ENCODE assay signal across 8 cellular contexts in genomic region chr19:48510421-48511268, GRCh38. TPM values are rescaled to one million over a fixed set of nuclear protein-coding genes. Genes with fewer than 3 reads are reported as not detected.
A peak's percentile ranks its signal among the peaks of the same experiment; 100 is the strongest.
DNase-seq lines count a peak whose midpoint lies in the region; ATAC-seq and TF ChIP-seq lines count a peak whose summit lies in the region.

No MANE protein-coding gene starts in this region.

- H3K9me3 ChIP-seq in HUES64 (ENCODE audit: insufficient read depth, low read depth, low read length): no peaks in the 10 kb centered on the region
- H3K9me3 ChIP-seq in psoas muscle: no peaks in the 10 kb centered on the region

- peaks cover 14% of the 10 kb centered on the region for H3K4me1 Mint-ChIP-seq in activated naive CD8-positive, alpha-beta T cell treated with anti-CD3 and anti-CD28 coated beads, Interleukin-2, amount 50 U/mL, for 24 hours

- no peak overlapping the region for H3K9ac ChIP-seq in HUES64 (ENCODE audit: low read depth, low read length)

- no peaks in the 10 kb centered on the region for H3K36me3 Mint-ChIP-seq in activated naive CD8-positive, alpha-beta T cell treated with anti-CD3 and anti-CD28 coated beads, Interleukin-2, amount 50 U/mL, for 24 hours (ENCODE audit: low read depth)

- peak overlapping the region; percentile 14 for H3K27ac Mint-ChIP-seq in activated naive CD8-positive, alpha-beta T cell treated with anti-CD3 and anti-CD28 coated beads, Interleukin-2, amount 50 U/mL, for 24 hours

- no peaks in the 10 kb centered on the region for H3K9me3 Mint-ChIP-seq in activated naive CD8-positive, alpha-beta T cell treated with anti-CD3 and anti-CD28 coated beads, Interleukin-2, amount 50 U/mL, for 24 hours

- H3K4me1 ChIP-seq in HUES64 (ENCODE audit: insufficient read depth, low read length) (no peaks in the 10 kb centered on the region; the same call in 1 of the 2 replicates), psoas muscle (no peaks in the 10 kb centered on the region)

- intact Hi-C loops in left cardiac atrium (cut with DNase I) (no loop called here), psoas muscle (cut with DNase I) (loop anchor here in 1 of 2 donors (5.0 kb wide), 2 partner anchors 57 to 72 kb away; no protein-coding TSS in a partner anchor)

- H3K27me3 Mint-ChIP-seq in activated naive CD8-positive, alpha-beta T cell treated with anti-CD3 and anti-CD28 coated beads, Interleukin-2, amount 50 U/mL, for 24 hours: no peaks in the 10 kb centered on the region

- peaks cover 18% of the 10 kb centered on the region for H3K27me3 ChIP-seq in HUES64 (ENCODE audit: insufficient read depth, low read length)
- H3K27me3 ChIP-seq in psoas muscle (ENCODE audit: insufficient read depth in 3 of 3, low read length in 2 of 3): peaks cover 0 to 28% (median 4%) of the 10 kb centered on the region in 3 donors

- peak overlapping the region; percentile 79 for H3K4me3 Mint-ChIP-seq in activated naive CD8-positive, alpha-beta T cell treated with anti-CD3 and anti-CD28 coated beads, Interleukin-2, amount 50 U/mL, for 24 hours

- H3K27ac ChIP-seq in HUES64 (ENCODE audit: low read depth, low read length) (no peak overlapping the region), psoas muscle (no peak overlapping the region)

- no peaks in the 10 kb centered on the region for H3K36me3 ChIP-seq in HUES64 (ENCODE audit: insufficient read depth, low read length)
- no peaks in the 10 kb centered on the region for H3K36me3 ChIP-seq in psoas muscle (ENCODE audit: insufficient read depth in 1 of 2, low read depth in 1 of 2)

- no peak for TF ChIP-seq CTCF in psoas muscle (IDR thresholded peaks at IDR 0.05)

- DNase-seq in C1 segment of cervical spinal cord (lab: John Stamatoyannopoulos, UW): peak in 13 of 14 donors; percentile 13 to 85 (median 69)
- DNase-seq in SW 1271 (lab: John Stamatoyannopoulos, UW): peak; percentile 8 to 45
- peak; percentile 75 for DNase-seq in activated naive CD8-positive, alpha-beta T cell treated with anti-CD3 and anti-CD28 coated beads, Interleukin-2, amount 50 U/mL, for 24 hours
- peak; percentile 79 for DNase-seq in left cardiac atrium
- peak; percentile 67 to 81 for DNase-seq in psoas muscle
- no peak for DNase-seq in hepatic stellate cell (ENCODE audit: low spot score)

- 17% methylated on average over 22 of the region's 24 CpGs for WGBS in HUES64
- WGBS in psoas muscle, 3 donors: 10 to 18% (median 12%) methylated on average over 24 of the region's 24 CpGs

- ATAC-seq in activated naive CD8-positive, alpha-beta T cell treated with anti-CD3 and anti-CD28 coated beads, Interleukin-2, amount 50 U/mL, for 24 hours: peak; percentile 65
- peak; percentile 81 to 82 for ATAC-seq in left cardiac atrium
- peak; percentile 76 to 87 (median 83) for ATAC-seq in psoas muscle
- ATAC-seq in GM18909 (IDR thresholded peaks at IDR 0.05; ENCODE audit: poor library complexity, unreplicated experiment): no peak

- H3K4me3 ChIP-seq in HUES64 (ENCODE audit: low read length) (peak overlapping the region; percentile 58), psoas muscle (peak overlapping the region; percentile 41)

RNA-seq across cellular contexts. Expression of gene LMTK3, which starts 1.0 kb away (rescaled TPM):
- polyA plus RNA-seq in HUES64 (2013, experiment 1 of 2): 4.9 TPM
- polyA plus RNA-seq in HUES64 (2013, experiment 2 of 2): 5.5 TPM
- total RNA-seq in left cardiac atrium: 1 to 10 TPM; 2.0 to 2.9 TPM
- under 1 TPM in 2 of 4 donors, not detected in 2; 0.06 to 0.14 TPM for total RNA-seq in psoas muscle
- under 1 TPM; 0.03 to 0.06 (median 0.05) TPM for polyA plus RNA-seq in psoas muscle

RNA-seq across cellular contexts. Expression of gene SULT2B1, which starts 41.3 kb away (rescaled TPM):
- polyA plus RNA-seq in HUES64 (2013, experiment 1 of 2): not detected
- polyA plus RNA-seq in HUES64 (2013, experiment 2 of 2): not detected
- under 1 TPM; 0.39 to 0.71 TPM for total RNA-seq in left cardiac atrium
- not detected for total RNA-seq in psoas muscle
- under 1 TPM in 2 of 3 donors, not detected in 1; 0.06 to 0.23 TPM for polyA plus RNA-seq in psoas muscle

RNA-seq across cellular contexts. Expression of gene CYTH2, which starts 41.5 kb away (rescaled TPM):
- polyA plus RNA-seq in HUES64 (2013, experiment 1 of 2): 57.6 TPM
- 48.2 TPM for polyA plus RNA-seq in HUES64 (2013, experiment 2 of 2)
- total RNA-seq in left cardiac atrium (10 to 100 TPM; 29.0 to 32.5 TPM), psoas muscle (10 to 100 TPM; 21.8 to 45.2 (median 29.4) TPM)
- polyA plus RNA-seq in psoas muscle: 10 to 100 TPM; 36.6 to 41.0 (median 39.5) TPM

RNA-seq across cellular contexts. Expression of gene KCNJ14, which starts 55.3 kb away (rescaled TPM):
- polyA plus RNA-seq in HUES64 (2013, experiment 1 of 2): 0.45 TPM
- 0.19 TPM for polyA plus RNA-seq in HUES64 (2013, experiment 2 of 2)
- total RNA-seq in left cardiac atrium: under 1 TPM; 0.27 to 0.60 TPM
- total RNA-seq in psoas muscle: 1 to 10 TPM in 3 of 4 donors, under 1 TPM in 1; 0.65 to 2.6 (median 1.3) TPM
- polyA plus RNA-seq in psoas muscle: 1 to 10 TPM in 1 of 3 donors, under 1 TPM in 2; 0.28 to 1.6 (median 0.58) TPM
